Comparison of ENCODE assay signal across 16 cellular contexts in the genomic region with DNA sequence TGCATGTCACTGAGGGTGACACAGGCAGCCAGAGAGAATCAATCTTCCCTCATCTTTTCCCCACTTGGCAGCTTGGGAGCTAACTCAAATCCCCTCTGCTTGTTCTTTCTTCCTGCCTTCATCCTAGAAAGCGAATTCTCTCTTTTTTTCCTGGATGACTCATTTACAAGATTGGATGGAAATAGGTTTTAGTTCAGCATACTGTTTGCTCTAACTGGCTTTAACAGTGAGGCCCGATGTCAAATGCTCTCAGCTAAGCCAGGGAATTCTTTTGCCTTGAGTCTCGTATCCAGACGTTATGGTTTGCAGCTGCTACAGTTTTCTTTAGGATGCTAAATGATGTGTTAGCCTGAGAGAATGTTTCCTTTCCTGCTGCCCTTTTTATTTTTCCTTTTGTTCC.
DNase-seq lines count a peak whose midpoint lies in the region; ATAC-seq and TF ChIP-seq lines count a peak whose summit lies in the region.
"Had no signal": no experiment of that assay in that cellular context is flagged by ENCODE, and none has a peak within 500 bp of the region (broad histone marks: within the 10 kb centered on the region; RNA-seq: fewer than 3 reads in every experiment).

No MANE protein-coding gene starts in this region.

- POLR2A ChIA-PET in SK-N-SH (lab: Yijun Ruan, JAX): no interaction called here

- TF ChIP-seq CTCF in AG09319 (IDR thresholded peaks at IDR 0.05; ENCODE audit: low read depth, low read length) (no peak), SK-N-SH (IDR thresholded peaks at IDR 0.05) (no peak), fibroblast of lung (conservative IDR thresholded peaks at IDR 0.05 in 1 of 2, IDR thresholded peaks at IDR 0.05 in 1 of 2; ENCODE audit: low read depth in 1 of 2, low read length in 2 of 2) (no peak), nephron progenitor cell (IDR thresholded peaks at IDR 0.05) (no peak)

- ATAC-seq in GM18861 (IDR thresholded peaks at IDR 0.05; ENCODE audit: unreplicated experiment): no peak
- ATAC-seq: stimulated activated naive CD8-positive, alpha-beta T cell treated with anti-CD3 and anti-CD28 coated beads, Interleukin-15, Interleukin-2, amounts not matched to agents 100 U/mL and 50 U/mL, for 24 hours had no signal

- H3K4me1 ChIP-seq in SK-N-SH (ENCODE audit: control insufficient read depth in 1 of 2, insufficient read depth in 2 of 2, low read depth in 1 of 2, low read length in 1 of 2): peaks cover 8 to 9% of the 10 kb centered on the region in 2 experiments; a peak in 1 of 4 replicates
- H3K4me1 ChIP-seq in fibroblast of lung (ENCODE audit: control insufficient read depth, extremely low read depth, insufficient read depth, low read length): no peaks in the 10 kb centered on the region

- no peaks in the 10 kb centered on the region for H3K27me3 Mint-ChIP-seq in nephron progenitor cell (ENCODE audit: low read depth, poor library complexity)

- H3K27ac Mint-ChIP-seq in nephron progenitor cell: peak overlapping the region; percentile 97

- H4K20me1 ChIP-seq in SK-N-SH (ENCODE audit: insufficient read depth) (no peaks in the 10 kb centered on the region), fibroblast of lung (ENCODE audit: control insufficient read depth, extremely low read depth, insufficient read depth, low read length) (peaks cover 1% of the 10 kb centered on the region)

- TF ChIP-seq EP300 in SK-N-SH (IDR thresholded peaks at IDR 0.05; ENCODE audit: borderline replicate concordance in 1 of 2, low read depth in 1 of 2, low read length in 1 of 2): no peak

- DNase-seq in AG09319 (ENCODE audit: extremely low read depth, low read depth): peak; percentile 22
- DNase-seq in SK-N-SH: no peak
- peak; percentile 65 to 94 for DNase-seq in fibroblast of lung (ENCODE audit: low read depth in 2 of 2)
- DNase-seq in nephron progenitor cell: no peak
- DNase-seq in middle frontal gyrus (ENCODE audit: extremely low spot score, low spot score): no peak
- DNase-seq in DMS 273 treated with DMSO at 0.1 percent for 48 hours (lab: John Stamatoyannopoulos, UW): no peak
- no peak for DNase-seq in SW 1271 (lab: John Stamatoyannopoulos, UW)
- DNase-seq: ACHN; activated CD4-positive, alpha-beta T cell treated with anti-CD3 and anti-CD28 coated beads, Interleukin-2, amount 50 U/mL, for 1 hour; activated gamma-delta T cell; anterior cingulate cortex; NCI-H1417; NCI-H774; occipital lobe; stimulated activated naive CD8-positive, alpha-beta T cell treated with anti-CD3 and anti-CD28 coated beads, Interleukin-15, Interleukin-2, amounts not matched to agents 100 U/mL and 50 U/mL, for 24 hours had no signal

- H3F3A ChIP-seq in SK-N-SH (replicated peaks; ENCODE audit: insufficient read depth): peaks cover 13% of the 10 kb centered on the region

- H3K4me2 ChIP-seq in SK-N-SH (peak overlapping the region; percentile 49), fibroblast of lung (ENCODE audit: extremely low read depth, insufficient read depth, low read length) (peak overlapping the region; percentile 51)

- no peak overlapping the region for H3K4me3 Mint-ChIP-seq in nephron progenitor cell

- H3K4me3 ChIP-seq in SK-N-SH (ENCODE audit: low read depth in 2 of 2, low read length in 1 of 2) (no peak overlapping the region), fibroblast of lung (replicated peaks in 1 of 4; ENCODE audit: control extremely low read depth in 1 of 4, insufficient read depth in 1 of 4, low read depth in 3 of 4, low read length in 4 of 4) (no peak overlapping the region)

- H3K9me3 ChIP-seq in SK-N-SH: no peaks in the 10 kb centered on the region
- H3K9me3 ChIP-seq in fibroblast of lung (ENCODE audit: control insufficient read depth, insufficient read depth, low read depth, low read length): no peaks in the 10 kb centered on the region

- H2AFZ ChIP-seq in SK-N-SH (ENCODE audit: low read depth): peak overlapping the region; percentile 32
- H2AFZ ChIP-seq in fibroblast of lung (ENCODE audit: low read length): no peak overlapping the region

- H3K4me1 Mint-ChIP-seq in nephron progenitor cell: peaks cover 57% of the 10 kb centered on the region

- H3K36me3 ChIP-seq in SK-N-SH (replicated peaks in 1 of 2; ENCODE audit: control insufficient read depth in 1 of 2, insufficient read depth in 2 of 2, low read length in 1 of 2) (no peaks in the 10 kb centered on the region), fibroblast of lung (ENCODE audit: control insufficient read depth, insufficient read depth, low read length) (no peaks in the 10 kb centered on the region)

- no peaks in the 10 kb centered on the region for H3K9me2 ChIP-seq in SK-N-SH

- H3K36me3 Mint-ChIP-seq in nephron progenitor cell (ENCODE audit: low read depth): peaks cover 90% of the 10 kb centered on the region

- no peaks in the 10 kb centered on the region for H3K9me3 Mint-ChIP-seq in nephron progenitor cell

- H3K9ac ChIP-seq in SK-N-SH (peak overlapping the region; percentile 28; the same call in 1 of the 2 replicates), fibroblast of lung (ENCODE audit: insufficient read depth, low read length) (no peak overlapping the region)

- CTCF ChIA-PET in SK-N-SH (lab: Yijun Ruan, JAX): interaction anchor here (1.1 to 3.3 kb wide), 3 partner anchors 11 to 131 kb away, joined by 3 to 13 read pairs (median 3); no protein-coding TSS in a partner anchor

- H3K27ac ChIP-seq in SK-N-SH (ENCODE audit: low read depth in 2 of 2, low read length in 1 of 2) (peak overlapping the region in 1 of 2 experiments; percentile 77; a peak in 3 of 4 replicates), fibroblast of lung (ENCODE audit: insufficient read depth, low read length) (peak overlapping the region; percentile 25)

- H3K79me2 ChIP-seq in SK-N-SH (ENCODE audit: insufficient read depth) (no peaks in the 10 kb centered on the region), fibroblast of lung (ENCODE audit: control insufficient read depth, insufficient read depth, low read length) (no peaks in the 10 kb centered on the region)

- H3K27me3 ChIP-seq in SK-N-SH (ENCODE audit: insufficient read depth) (no peaks in the 10 kb centered on the region), fibroblast of lung (ENCODE audit: control insufficient read depth, insufficient read depth, low read length) (no peaks in the 10 kb centered on the region)

- 10% methylated on average over 4 of the region's 4 CpGs for WGBS in SK-N-SH (ENCODE audit: low lambda C conversion rate)

- no peak for TF ChIP-seq RAD21 in SK-N-SH (IDR thresholded peaks at IDR 0.05; ENCODE audit: low read length)

TF ChIP-seq in SK-N-SH, 30 proteins besides CTCF, POLR2A, EP300 and RAD21:
- TF ChIP-seq EZH2phosphoT487 (IDR thresholded peaks at IDR 0.05; ENCODE audit: borderline replicate concordance, low read depth) (no peak), FOSL2 (IDR thresholded peaks at IDR 0.05; ENCODE audit: borderline replicate concordance, low read depth) (peak; percentile 42; the same call in 1 of the 2 replicates)
TF ChIP-seq in SK-N-SH: peak in this region for 1.

Comparison
In these comparisons a context has a peak if more than half of its experiments do, and no peak if none do; other contexts are left out.
1. DNase-seq: peak in AG09319 (single experiment) and fibroblast of lung (2 of 2); none in SK-N-SH (single experiment), nephron progenitor cell (single experiment), middle frontal gyrus (single experiment), DMS 273 treated with DMSO at 0.1 percent for 48 hours (single experiment) and SW 1271 (0 of 2).